12 cellular contexts compared by ENCODE assay signal in genomic region chr9:116155700-116156045, GRCh38. TPM values are rescaled to one million over a fixed set of nuclear protein-coding genes. Genes with fewer than 3 reads are reported as not detected.
DNase-seq lines count a peak whose midpoint lies in the region; ATAC-seq and TF ChIP-seq lines count a peak whose summit lies in the region.
"Had no signal": no experiment of that assay in that cellular context is flagged by ENCODE, and none has a peak within 500 bp of the region (broad histone marks: within the 10 kb centered on the region; RNA-seq: fewer than 3 reads in every experiment).

No MANE protein-coding gene starts in this region.

- H3K4me1 ChIP-seq in adrenal gland (replicated peaks in 1 of 2) (peaks cover 4 to 9% of the 10 kb centered on the region in 2 donors), hepatocyte (ENCODE audit: insufficient read depth) (peaks cover 15% of the 10 kb centered on the region), HAP-1 (no peaks in the 10 kb centered on the region)

- TF ChIP-seq POLR2A in adrenal gland (IDR thresholded peaks at IDR 0.05): no peak

- H3K9me2 ChIP-seq in hepatocyte (replicated peaks; ENCODE audit: insufficient read depth): no peaks in the 10 kb centered on the region

- ATAC-seq in GM21390 (IDR thresholded peaks at IDR 0.05; ENCODE audit: unreplicated experiment) (no peak), GM19452 (IDR thresholded peaks at IDR 0.05; ENCODE audit: unreplicated experiment) (no peak)
- ATAC-seq: HCT116 had no signal

- H3K27ac ChIP-seq in adrenal gland: peak overlapping the region in 3 of 5 donors; percentile 13 to 84 (median 80)
- H3K27ac ChIP-seq in hepatocyte: peak overlapping the region; percentile 81

- H3K4me3 ChIP-seq in adrenal gland (peak overlapping the region in 1 of 4 donors; percentile 63), hepatocyte (peak overlapping the region; percentile 35), HAP-1 (no peak overlapping the region)

- DNase-seq in GM03348 (ENCODE audit: low spot score): peak; percentile 51
- no peak for DNase-seq in adrenal gland
- peak; percentile 29 for DNase-seq in hepatocyte (ENCODE audit: low spot score)
- peak; percentile 55 for DNase-seq in retina
- DNase-seq in HAP-1 (ENCODE audit: low spot score in 2 of 2): no peak
- no peak for DNase-seq in NCI-H748 (lab: John Stamatoyannopoulos, UW; ENCODE audit: unreplicated experiment)
- DNase-seq: activated naive CD4-positive, alpha-beta T cell treated with anti-CD3 and anti-CD28 coated beads, Interleukin-2, amount 10 ng/mL, durations not matched to agents 7 days and 5 days; islet precursor cell had no signal

- peak overlapping the region; percentile 92 for H3K4me2 ChIP-seq in hepatocyte

- H3K79me2 ChIP-seq in hepatocyte: peaks cover 3% of the 10 kb centered on the region

- H3K36me3 ChIP-seq in adrenal gland (replicated peaks in 1 of 2): no peaks in the 10 kb centered on the region
- no peaks in the 10 kb centered on the region for H3K36me3 ChIP-seq in hepatocyte (replicated peaks; ENCODE audit: insufficient read depth, low read depth)
- H3K36me3 ChIP-seq in HAP-1 (replicated peaks): no peaks in the 10 kb centered on the region

- intact Hi-C loops in adrenal gland (cut with DNase I): loop anchor here (10.0 kb wide), 2 partner anchors 419 to 499 kb away; no protein-coding TSS in a partner anchor

- H3K9me3 ChIP-seq in adrenal gland (replicated peaks in 1 of 3): no peaks in the 10 kb centered on the region
- no peaks in the 10 kb centered on the region for H3K9me3 ChIP-seq in hepatocyte (ENCODE audit: low read depth)
- no peaks in the 10 kb centered on the region for H3K9me3 ChIP-seq in HAP-1

- in situ Hi-C loops in HAP-1 (cut with MboI; ENCODE audit: low sequenced_read_pairs): loop anchor here (10.0 to 25.0 kb wide), 3 partner anchors 419 to 568 kb away; no protein-coding TSS in a partner anchor

- no peak for TF ChIP-seq CTCF in adrenal gland (IDR thresholded peaks at IDR 0.05)
- TF ChIP-seq CTCF in hepatocyte (IDR thresholded peaks at IDR 0.05; ENCODE audit: poor library complexity): no peak

- no peak overlapping the region for H2AFZ ChIP-seq in hepatocyte

- H3K27me3 ChIP-seq in adrenal gland: peaks cover 10% of the 10 kb centered on the region
- H3K27me3 ChIP-seq in hepatocyte: peaks cover 24% of the 10 kb centered on the region
- H3K27me3 ChIP-seq in HAP-1 (ENCODE audit: low read depth): peaks cover 66% of the 10 kb centered on the region

- no peaks in the 10 kb centered on the region for H4K20me1 ChIP-seq in hepatocyte (ENCODE audit: insufficient read depth, poor library complexity, severe bottlenecking)

- WGBS in adrenal gland, 4 donors: 5 to 18% (median 13%) methylated on average over 10 of the region's 10 CpGs
- WGBS in hepatocyte (ENCODE audit: low lambda C conversion rate, missing lambda C conversion rate): 6% methylated on average over 10 of the region's 10 CpGs

RNA-seq across cellular contexts. Expression of gene PAPPA, which starts 2.1 kb away (rescaled TPM):
- total RNA-seq in adrenal gland: 10 to 100 TPM in 3 of 8 donors, 1 to 10 TPM in 5; 1.1 to 23.9 (median 8.2) TPM
- 1 to 10 TPM in 2 of 3 donors, under 1 TPM in 1; 0.40 to 4.2 (median 1.1) TPM for polyA plus RNA-seq in adrenal gland
- total RNA-seq in hepatocyte: 8.9 and 12.3 TPM in 2 replicates
- 2.8 and 5.4 TPM in 2 replicates for polyA plus RNA-seq in hepatocyte
- total RNA-seq: T-helper 2 cell treated with Interferon-gamma antibody and Interleukin-4, amounts not matched to agents 100 ng/mL and 5 ng/mL, for 36 hours had no signal

Comparison
In these comparisons a context has a peak if more than half of its experiments do, and no peak if none do; other contexts are left out.
1. DNase-seq: peak in GM03348 (single experiment), hepatocyte (single experiment) and retina (single experiment); none in adrenal gland (0 of 7), HAP-1 (0 of 2) and NCI-H748 (single experiment).